ENCODE assay signal across 8 cellular contexts in genomic region chr3:9891072-9891622, GRCh38. TPM values are rescaled to one million over a fixed set of nuclear protein-coding genes. Genes with fewer than 3 reads are reported as not detected.
DNase-seq lines count a peak whose midpoint lies in the region; ATAC-seq and TF ChIP-seq lines count a peak whose summit lies in the region.

No MANE protein-coding gene starts in this region.

- peaks cover 33% of the 10 kb centered on the region for H3K4me1 Mint-ChIP-seq in activated CD4-positive, alpha-beta memory T cell treated with anti-CD3 and anti-CD28 coated beads for 36 hours (ENCODE audit: low read depth)
- H3K4me1 Mint-ChIP-seq in stimulated activated naive B cell treated with anti-CD40 and anti-IgM and Interleukin-4, amounts not matched to agents 10 μg/mL and 1 μg/mL and 100 μg/mL, for 72 hours, result peaks cover 33 to 45% of the 10 kb centered on the region in 2 donors

- TF ChIP-seq CTCF in HFF-Myc (IDR thresholded peaks at IDR 0.05; ENCODE audit: low read depth, low read length, missing control alignments), result no peak

- ATAC-seq in stimulated activated naive B cell treated with anti-CD40 and anti-IgM and Interleukin-4, amounts not matched to agents 10 μg/mL and 1 μg/mL and 100 μg/mL, for 72 hours (replicated peaks), result no peak
- ATAC-seq in HG02763 (IDR thresholded peaks at IDR 0.05; ENCODE audit: unreplicated experiment), result no peak
- ATAC-seq in GM21360 (IDR thresholded peaks at IDR 0.05; ENCODE audit: unreplicated experiment), result no peak

- H3K4me3 Mint-ChIP-seq in activated CD4-positive, alpha-beta memory T cell treated with anti-CD3 and anti-CD28 coated beads for 36 hours, result peak overlapping the region; percentile 99
- H3K4me3 Mint-ChIP-seq in stimulated activated naive B cell treated with anti-CD40 and anti-IgM and Interleukin-4, amounts not matched to agents 10 μg/mL and 1 μg/mL and 100 μg/mL, for 72 hours, result peak overlapping the region; percentile 98 to 99

- peak overlapping the region; percentile 99 for H3K27ac Mint-ChIP-seq in activated CD4-positive, alpha-beta memory T cell treated with anti-CD3 and anti-CD28 coated beads for 36 hours
- H3K27ac Mint-ChIP-seq in stimulated activated naive B cell treated with anti-CD40 and anti-IgM and Interleukin-4, amounts not matched to agents 10 μg/mL and 1 μg/mL and 100 μg/mL, for 72 hours, result peak overlapping the region; percentile 100

- POLR2A ChIA-PET in activated CD4-positive, alpha-beta memory T cell treated with anti-CD3 and anti-CD28 coated beads for 36 hours (lab: Charles Lee), result interaction anchor here (1.0 to 2.8 kb wide), 10 partner anchors 12 to 430 kb away, joined by 3 to 24 read pairs (median 4); partner anchors contain the start of genes CAMK1, CRELD1, EMC3 and IL17RE

- CTCF ChIA-PET in activated CD4-positive, alpha-beta memory T cell treated with anti-CD3 and anti-CD28 coated beads for 36 hours (lab: Charles Lee), result interaction anchor here (1.0 to 2.6 kb wide), 6 partner anchors 11 to 127 kb away, joined by 3 to 15 read pairs (median 4); partner anchors contain the start of genes CRELD1 and IL17RE

- no peaks in the 10 kb centered on the region for H3K27me3 Mint-ChIP-seq in activated CD4-positive, alpha-beta memory T cell treated with anti-CD3 and anti-CD28 coated beads for 36 hours
- H3K27me3 Mint-ChIP-seq in stimulated activated naive B cell treated with anti-CD40 and anti-IgM and Interleukin-4, amounts not matched to agents 10 μg/mL and 1 μg/mL and 100 μg/mL, for 72 hours, result no peaks in the 10 kb centered on the region

- peaks cover 32% of the 10 kb centered on the region for H3K36me3 Mint-ChIP-seq in activated CD4-positive, alpha-beta memory T cell treated with anti-CD3 and anti-CD28 coated beads for 36 hours
- H3K36me3 Mint-ChIP-seq in stimulated activated naive B cell treated with anti-CD40 and anti-IgM and Interleukin-4, amounts not matched to agents 10 μg/mL and 1 μg/mL and 100 μg/mL, for 72 hours, result peaks cover 34 to 37% of the 10 kb centered on the region in 2 donors

- no peaks in the 10 kb centered on the region for H3K9me3 Mint-ChIP-seq in activated CD4-positive, alpha-beta memory T cell treated with anti-CD3 and anti-CD28 coated beads for 36 hours
- H3K9me3 Mint-ChIP-seq in stimulated activated naive B cell treated with anti-CD40 and anti-IgM and Interleukin-4, amounts not matched to agents 10 μg/mL and 1 μg/mL and 100 μg/mL, for 72 hours, result peaks cover 5 to 7% of the 10 kb centered on the region in 2 donors

- DNase-seq in HFF-Myc (ENCODE audit: extremely low read depth, low read depth) (no peak), NCI-H748 treated with DMSO at 0.1 percent for 48 hours (lab: John Stamatoyannopoulos, UW) (no peak), SHP77 (lab: John Stamatoyannopoulos, UW) (no peak)
- no peak for DNase-seq in activated CD4-positive, alpha-beta memory T cell treated with anti-CD3 and anti-CD28 coated beads for 36 hours
- no peak for DNase-seq in stimulated activated naive B cell treated with anti-CD40 and anti-IgM and Interleukin-4, amounts not matched to agents 10 μg/mL and 1 μg/mL and 100 μg/mL, for 72 hours

- intact Hi-C loops in activated CD4-positive, alpha-beta memory T cell treated with anti-CD3 and anti-CD28 coated beads for 36 hours (cut with micrococcal nuclease), result loop anchor here (2.0 to 10.0 kb wide), 5 partner anchors 18 to 496 kb away; partner anchors contain the start of genes EMC3, RPUSD3 and SETD5

- H3K4me3 ChIP-seq in HFF-Myc (replicated peaks; ENCODE audit: low read depth, low read length) (peak overlapping the region; percentile 97), iPS-11a (ENCODE audit: low read depth, low read length) (peak overlapping the region; percentile 92)

RNA-seq across cellular contexts. Expression of gene JAGN1, which starts 0.7 kb away (rescaled TPM):
- total RNA-seq in activated CD4-positive, alpha-beta memory T cell treated with anti-CD3 and anti-CD28 coated beads for 36 hours, result 10 to 100 TPM; 25.0 to 27.8 TPM

RNA-seq across cellular contexts. Expression of gene CIDEC, which starts 11.1 kb away (rescaled TPM):
- total RNA-seq in activated CD4-positive, alpha-beta memory T cell treated with anti-CD3 and anti-CD28 coated beads for 36 hours, result not detected

RNA-seq across cellular contexts. Expression of gene IL17RE, which starts 11.5 kb away (rescaled TPM):
- 1 to 10 TPM; 1.8 to 1.9 TPM for total RNA-seq in activated CD4-positive, alpha-beta memory T cell treated with anti-CD3 and anti-CD28 coated beads for 36 hours

RNA-seq across cellular contexts. Expression of gene IL17RC, which starts 25.8 kb away (rescaled TPM):
- total RNA-seq in activated CD4-positive, alpha-beta memory T cell treated with anti-CD3 and anti-CD28 coated beads for 36 hours, result under 1 TPM; 0.40 to 0.46 TPM

RNA-seq across cellular contexts. Expression of gene CRELD1, which starts 42.5 kb away (rescaled TPM):
- total RNA-seq in activated CD4-positive, alpha-beta memory T cell treated with anti-CD3 and anti-CD28 coated beads for 36 hours, result 10 to 100 TPM; 14.1 to 16.1 TPM
